In genomic region chr3:29441020-29441324, GRCh38 we compare ENCODE assay signal across 16 cellular contexts.
DNase-seq lines count a peak whose midpoint lies in the region; ATAC-seq, FAIRE-seq and TF ChIP-seq lines count a peak whose summit lies in the region.
"Had no signal": no experiment of that assay in that cellular context is flagged by ENCODE, and none has a peak within 500 bp of the region (broad histone marks: within the 10 kb centered on the region; RNA-seq: fewer than 3 reads in every experiment).

No MANE protein-coding gene starts in this region.

- H3K9ac ChIP-seq in GM12878 (ENCODE audit: control insufficient read depth, insufficient read depth, low read length) = no peak overlapping the region

- POLR2A ChIA-PET in GM12878 (lab: Charles Lee) = no interaction called here

- ATAC-seq in GM12878 = peak; percentile 28; the same call in 1 of the 3 replicates
- ATAC-seq: activated naive CD8-positive, alpha-beta T cell treated with anti-CD3 and anti-CD28 coated beads, Interleukin-2, amount 50 U/mL, for 24 hours had no signal

- no TSS peak for BruUV-seq in GM12878 (replicated peaks; lab: Mats Ljungman, UMichigan)

- H3K4me1 ChIP-seq in GM12878 (ENCODE audit: control insufficient read depth, insufficient read depth, low read length) = no peaks in the 10 kb centered on the region

- peak overlapping the region; percentile 87 for H3K4me3 Mint-ChIP-seq in type B pancreatic cell
- H3K4me3 Mint-ChIP-seq: activated naive CD8-positive, alpha-beta T cell treated with anti-CD3 and anti-CD28 coated beads, Interleukin-2, amount 50 U/mL, for 24 hours; central memory CD8-positive, alpha-beta T cell; T-helper 2 cell treated with Interferon-gamma antibody and Interleukin-4, amounts not matched to agents 5 μg/mL and 100 μg/mL, for 36 hours had no signal

- TF ChIP-seq CTCF in GM12878 (IDR thresholded peaks at IDR 0.05 in 2 of 3, conservative IDR thresholded peaks at IDR 0.05 in 1 of 3; ENCODE audit: control insufficient read depth in 2 of 3, extremely low read depth in 1 of 3, insufficient read depth in 1 of 3, low read depth in 3 of 3, low read length in 3 of 3) (no peak), type B pancreatic cell (conservative IDR thresholded peaks at IDR 0.05) (no peak)

- FAIRE-seq in GM12878 (lab: Jason Lieb, UNC) = no peak

- H3K27me3 ChIP-seq in GM12878 (replicated peaks in 1 of 2; ENCODE audit: control insufficient read depth in 2 of 2, insufficient read depth in 2 of 2, low read length in 1 of 2) = no peaks in the 10 kb centered on the region

- peaks cover 13% of the 10 kb centered on the region for H3K36me3 Mint-ChIP-seq in type B pancreatic cell

- RAD21 ChIA-PET in GM12878 (lab: Charles Lee; ENCODE audit: unreplicated experiment) = no interaction called here

- intact Hi-C loops in GM12878 (cut with micrococcal nuclease; ENCODE audit: unreplicated experiment) = no loop called here

- SMC1A ChIA-PET in GM12878 (lab: Charles Lee; ENCODE audit: uncharacterized antibody, unreplicated experiment) = no interaction called here

- CTCF ChIA-PET in GM12878 (lab: Yijun Ruan, JAX) = no interaction called here

- H3K36me3 ChIP-seq in GM12878 (ENCODE audit: control insufficient read depth in 2 of 2, insufficient read depth in 2 of 2, low read length in 1 of 2) = no peaks in the 10 kb centered on the region

- H3K4me2 ChIP-seq in GM12878 (ENCODE audit: control insufficient read depth, insufficient read depth) = no peak overlapping the region

- H3K27ac Mint-ChIP-seq in type B pancreatic cell = peak overlapping the region; percentile 80
- H3K27ac Mint-ChIP-seq: activated naive CD8-positive, alpha-beta T cell treated with anti-CD3 and anti-CD28 coated beads, Interleukin-2, amount 50 U/mL, for 24 hours; activated T-cell treated with anti-CD3 and anti-CD28 coated beads, Interleukin-2, amount 50 U/mL, for 24 hours; T-helper 2 cell treated with Interferon-gamma antibody and Interleukin-4, amounts not matched to agents 5 μg/mL and 100 μg/mL, for 36 hours had no signal

- no peak overlapping the region for H3K4me3 ChIP-seq in GM12878

- H3K27me3 Mint-ChIP-seq in type B pancreatic cell = peaks cover 4% of the 10 kb centered on the region
- H3K27me3 Mint-ChIP-seq: central memory CD8-positive, alpha-beta T cell had no signal

- H3K27ac ChIP-seq in GM12878 (ENCODE audit: control insufficient read depth, insufficient read depth) = no peak overlapping the region

- TF ChIP-seq POLR2A in GM12878 (IDR thresholded peaks at IDR 0.05; ENCODE audit: low read depth, low read length) = no peak

- no peak for TF ChIP-seq RAD21 in GM12878 (IDR thresholded peaks at IDR 0.05; ENCODE audit: insufficient read depth, low read depth, low read length)

- in situ Hi-C loops in GM12878 (cut with MboI) = no loop called here

- H3K79me2 ChIP-seq in GM12878 (ENCODE audit: control insufficient read depth, insufficient read depth, low read length) = no peaks in the 10 kb centered on the region

- H3K9me3 ChIP-seq in GM12878 (replicated peaks; ENCODE audit: control insufficient read depth, insufficient read depth, low read length) = no peaks in the 10 kb centered on the region; the same call in 2 of the 3 replicates

- DNase-seq in NCI-H748 (lab: John Stamatoyannopoulos, UW; ENCODE audit: unreplicated experiment) = peak; percentile 48
- DNase-seq in NCI-H748 treated with DMSO at 0.1 percent for 48 hours (lab: John Stamatoyannopoulos, UW) = no peak
- DNase-seq in GM12878 (ENCODE audit: low read depth, low spot score) = no peak
- peak; percentile 74 for DNase-seq in myocyte (ENCODE audit: low read depth)
- no peak for DNase-seq in type B pancreatic cell (ENCODE audit: extremely low spot score, unreplicated experiment)
- DNase-seq in GM19238 (ENCODE audit: insufficient read length, low spot score) = no peak
- no peak for DNase-seq in foreskin melanocyte
- DNase-seq in DMS114 treated with DMSO at 0.1 percent for 48 hours (lab: John Stamatoyannopoulos, UW; ENCODE audit: unreplicated experiment) = no peak
- DNase-seq: activated CD4-positive, alpha-beta T cell treated with anti-CD3 and anti-CD28 coated beads for 48 hours; activated naive CD8-positive, alpha-beta T cell treated with anti-CD3 and anti-CD28 coated beads, Interleukin-2, amount 50 U/mL, for 24 hours; activated T-cell treated with anti-CD3 and anti-CD28 coated beads, Interleukin-2, amount 50 U/mL, for 24 hours; left cardiac atrium; NCI-H1048; NCI-H524 treated with DMSO at 0.1 percent for 48 hours had no signal

- H3K9me3 Mint-ChIP-seq in type B pancreatic cell = peaks cover 5% of the 10 kb centered on the region
- H3K9me3 Mint-ChIP-seq: T-helper 2 cell treated with Interferon-gamma antibody and Interleukin-4, amounts not matched to agents 5 μg/mL and 100 μg/mL, for 36 hours had no signal

- no peak overlapping the region for H2AFZ ChIP-seq in GM12878 (ENCODE audit: control insufficient read depth, low read depth, low read length)

- H3K4me1 Mint-ChIP-seq in type B pancreatic cell (ENCODE audit: unreplicated experiment) = peaks cover 20% of the 10 kb centered on the region
- H3K4me1 Mint-ChIP-seq: central memory CD8-positive, alpha-beta T cell had no signal

- TF ChIP-seq EP300 in GM12878 (IDR thresholded peaks at IDR 0.05; ENCODE audit: borderline replicate concordance in 1 of 2, control insufficient read depth in 1 of 2, low read depth in 2 of 2, low read length in 2 of 2) = no peak

- 45% methylated on average over 3 of the region's 3 CpGs for WGBS in GM12878 (ENCODE audit: insufficient coverage, insufficient replicate concordance, low lambda C conversion rate, missing lambda C conversion rate)

- no peaks in the 10 kb centered on the region for H4K20me1 ChIP-seq in GM12878 (ENCODE audit: control insufficient read depth, insufficient read depth)

TF ChIP-seq in GM12878, 131 proteins besides CTCF, POLR2A, EP300 and RAD21:
- no peak for TF ChIP-seq SIN3A (IDR thresholded peaks at IDR 0.05; ENCODE audit: low read depth, low read length)
- no peak for TF ChIP-seq SRF (IDR thresholded peaks at IDR 0.05; ENCODE audit: low read depth in 2 of 2, low read length in 2 of 2)
- no peak for TF ChIP-seq EZH2 (IDR thresholded peaks at IDR 0.05; ENCODE audit: borderline replicate concordance, control insufficient read depth, low read depth, low read length)
- TF ChIP-seq, protein P1, sequence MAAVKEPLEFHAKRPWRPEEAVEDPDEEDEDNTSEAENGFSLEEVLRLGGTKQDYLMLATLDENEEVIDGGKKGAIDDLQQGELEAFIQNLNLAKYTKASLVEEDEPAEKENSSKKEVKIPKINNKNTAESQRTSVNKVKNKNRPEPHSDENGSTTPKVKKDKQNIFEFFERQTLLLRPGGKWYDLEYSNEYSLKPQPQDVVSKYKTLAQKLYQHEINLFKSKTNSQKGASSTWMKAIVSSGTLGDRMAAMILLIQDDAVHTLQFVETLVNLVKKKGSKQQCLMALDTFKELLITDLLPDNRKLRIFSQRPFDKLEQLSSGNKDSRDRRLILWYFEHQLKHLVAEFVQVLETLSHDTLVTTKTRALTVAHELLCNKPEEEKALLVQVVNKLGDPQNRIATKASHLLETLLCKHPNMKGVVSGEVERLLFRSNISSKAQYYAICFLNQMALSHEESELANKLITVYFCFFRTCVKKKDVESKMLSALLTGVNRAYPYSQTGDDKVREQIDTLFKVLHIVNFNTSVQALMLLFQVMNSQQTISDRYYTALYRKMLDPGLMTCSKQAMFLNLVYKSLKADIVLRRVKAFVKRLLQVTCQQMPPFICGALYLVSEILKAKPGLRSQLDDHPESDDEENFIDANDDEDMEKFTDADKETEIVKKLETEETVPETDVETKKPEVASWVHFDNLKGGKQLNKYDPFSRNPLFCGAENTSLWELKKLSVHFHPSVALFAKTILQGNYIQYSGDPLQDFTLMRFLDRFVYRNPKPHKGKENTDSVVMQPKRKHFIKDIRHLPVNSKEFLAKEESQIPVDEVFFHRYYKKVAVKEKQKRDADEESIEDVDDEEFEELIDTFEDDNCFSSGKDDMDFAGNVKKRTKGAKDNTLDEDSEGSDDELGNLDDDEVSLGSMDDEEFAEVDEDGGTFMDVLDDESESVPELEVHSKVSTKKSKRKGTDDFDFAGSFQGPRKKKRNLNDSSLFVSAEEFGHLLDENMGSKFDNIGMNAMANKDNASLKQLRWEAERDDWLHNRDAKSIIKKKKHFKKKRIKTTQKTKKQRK (IDR thresholded peaks at IDR 0.05; ENCODE audit: low read depth, low read length) = no peak
- TF ChIP-seq BMI1 (IDR thresholded peaks at IDR 0.05; ENCODE audit: borderline replicate concordance) = no peak
- no peak for TF ChIP-seq TARDBP (IDR thresholded peaks at IDR 0.05; ENCODE audit: borderline replicate concordance)
- TF ChIP-seq, protein P2, sequence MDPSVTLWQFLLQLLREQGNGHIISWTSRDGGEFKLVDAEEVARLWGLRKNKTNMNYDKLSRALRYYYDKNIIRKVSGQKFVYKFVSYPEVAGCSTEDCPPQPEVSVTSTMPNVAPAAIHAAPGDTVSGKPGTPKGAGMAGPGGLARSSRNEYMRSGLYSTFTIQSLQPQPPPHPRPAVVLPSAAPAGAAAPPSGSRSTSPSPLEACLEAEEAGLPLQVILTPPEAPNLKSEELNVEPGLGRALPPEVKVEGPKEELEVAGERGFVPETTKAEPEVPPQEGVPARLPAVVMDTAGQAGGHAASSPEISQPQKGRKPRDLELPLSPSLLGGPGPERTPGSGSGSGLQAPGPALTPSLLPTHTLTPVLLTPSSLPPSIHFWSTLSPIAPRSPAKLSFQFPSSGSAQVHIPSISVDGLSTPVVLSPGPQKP (IDR thresholded peaks at IDR 0.05; ENCODE audit: low read depth, low read length) = no peak
- TF ChIP-seq CHD4 (IDR thresholded peaks at IDR 0.05) = no peak
TF ChIP-seq in GM12878: peak in this region for 0.

Comparison
In these comparisons a context has a peak if more than half of its experiments do, and no peak if none do; other contexts are left out.
1. DNase-seq: peak in NCI-H748 (single experiment) and myocyte (single experiment); none in NCI-H748 treated with DMSO at 0.1 percent for 48 hours (single experiment), GM12878 (single experiment), type B pancreatic cell (single experiment), GM19238 (single experiment), foreskin melanocyte (single experiment) and DMS114 treated with DMSO at 0.1 percent for 48 hours (single experiment).